Comparison of ENCODE assay signal across 8 cellular contexts in genomic region chr19:18274776-18275356, GRCh38. TPM values are rescaled to one million over a fixed set of nuclear protein-coding genes. Genes with fewer than 3 reads are reported as not detected.
DNase-seq lines count a peak whose midpoint lies in the region; ATAC-seq lines count a peak whose summit lies in the region.

No MANE protein-coding gene starts in this region.

- H3K27me3 Mint-ChIP-seq in activated naive CD8-positive, alpha-beta T cell treated with anti-CD3 and anti-CD28 coated beads for 36 hours, result peaks cover 7% of the 10 kb centered on the region

- no peak overlapping the region for H3K27ac Mint-ChIP-seq in activated naive CD8-positive, alpha-beta T cell treated with anti-CD3 and anti-CD28 coated beads for 36 hours

- H3K27ac ChIP-seq in HUES48 (ENCODE audit: low read depth, low read length), result peak overlapping the region; percentile 42

- peaks cover 30% of the 10 kb centered on the region for H3K36me3 Mint-ChIP-seq in activated naive CD8-positive, alpha-beta T cell treated with anti-CD3 and anti-CD28 coated beads for 36 hours

- H3K9me3 ChIP-seq in HUES48 (ENCODE audit: control insufficient read depth, insufficient read depth, low read length), result no peaks in the 10 kb centered on the region

- DNase-seq in AG08396 (ENCODE audit: low spot score) (peak; percentile 90), Right ventricle myocardium superior (peak; percentile 92), putamen (ENCODE audit: low spot score) (peak; percentile 71), NCI-H1105 (lab: John Stamatoyannopoulos, UW) (no peak), NCI-H1092 (lab: John Stamatoyannopoulos, UW) (no peak)
- peak; percentile 46 for DNase-seq in activated naive CD8-positive, alpha-beta T cell treated with anti-CD3 and anti-CD28 coated beads for 36 hours

- intact Hi-C loops in Right ventricle myocardium superior (cut with DNase I), result loop anchor here (5.0 kb wide), 1 partner anchor 137 kb away; no protein-coding TSS in a partner anchor

- ATAC-seq in Right ventricle myocardium superior (ENCODE audit: poor library complexity) (peak; percentile 86), HG03432 (IDR thresholded peaks at IDR 0.05; ENCODE audit: unreplicated experiment) (no peak)

- no peaks in the 10 kb centered on the region for H3K27me3 ChIP-seq in HUES48 (ENCODE audit: control insufficient read depth, insufficient read depth, low read length)

- H3K36me3 ChIP-seq in HUES48 (ENCODE audit: control insufficient read depth, insufficient read depth, low read length), result peaks cover 12% of the 10 kb centered on the region

- H3K4me1 ChIP-seq in HUES48 (ENCODE audit: control insufficient read depth, insufficient read depth, low read length), result peaks cover 9% of the 10 kb centered on the region; the same call in 1 of the 2 replicates

- no peak overlapping the region for H3K4me3 ChIP-seq in HUES48 (ENCODE audit: low read depth, low read length)

- no peaks in the 10 kb centered on the region for H3K9me3 Mint-ChIP-seq in activated naive CD8-positive, alpha-beta T cell treated with anti-CD3 and anti-CD28 coated beads for 36 hours

- H3K4me3 Mint-ChIP-seq in activated naive CD8-positive, alpha-beta T cell treated with anti-CD3 and anti-CD28 coated beads for 36 hours, result no peak overlapping the region

- H3K4me1 Mint-ChIP-seq in activated naive CD8-positive, alpha-beta T cell treated with anti-CD3 and anti-CD28 coated beads for 36 hours, result peaks cover 37% of the 10 kb centered on the region

- no peak overlapping the region for H3K9ac ChIP-seq in HUES48 (ENCODE audit: low read depth, low read length)

RNA-seq across cellular contexts. Expression of gene IQCN, which starts 0.6 kb away (rescaled TPM):
- total RNA-seq in activated naive CD8-positive, alpha-beta T cell treated with anti-CD3 and anti-CD28 coated beads for 36 hours, result under 1 TPM; 0.29 to 0.32 TPM
- 0.35 TPM for total RNA-seq in Right ventricle myocardium superior

RNA-seq across cellular contexts. Expression of gene JUND, which starts 6.6 kb away (rescaled TPM):
- total RNA-seq in activated naive CD8-positive, alpha-beta T cell treated with anti-CD3 and anti-CD28 coated beads for 36 hours, result 100 to 1,000 TPM; 379 to 398 TPM
- total RNA-seq in Right ventricle myocardium superior, result 107 TPM

RNA-seq across cellular contexts. Expression of gene LSM4, which starts 48.0 kb away (rescaled TPM):
- 100 to 1,000 TPM; 419 to 435 TPM for total RNA-seq in activated naive CD8-positive, alpha-beta T cell treated with anti-CD3 and anti-CD28 coated beads for 36 hours
- total RNA-seq in Right ventricle myocardium superior, result 103 TPM

RNA-seq across cellular contexts. Expression of gene PDE4C, which starts 48.6 kb away (rescaled TPM):
- not detected for total RNA-seq in activated naive CD8-positive, alpha-beta T cell treated with anti-CD3 and anti-CD28 coated beads for 36 hours
- 1.8 TPM for total RNA-seq in Right ventricle myocardium superior

Comparison
In these comparisons a context has a peak if more than half of its experiments do, and no peak if none do; other contexts are left out.
1. DNase-seq: peak in AG08396 (single experiment), activated naive CD8-positive, alpha-beta T cell treated with anti-CD3 and anti-CD28 coated beads for 36 hours (single experiment), Right ventricle myocardium superior (single experiment) and putamen (single experiment); none in NCI-H1105 (single experiment) and NCI-H1092 (single experiment).